27 cellular contexts compared by ENCODE assay signal in the genomic region with DNA sequence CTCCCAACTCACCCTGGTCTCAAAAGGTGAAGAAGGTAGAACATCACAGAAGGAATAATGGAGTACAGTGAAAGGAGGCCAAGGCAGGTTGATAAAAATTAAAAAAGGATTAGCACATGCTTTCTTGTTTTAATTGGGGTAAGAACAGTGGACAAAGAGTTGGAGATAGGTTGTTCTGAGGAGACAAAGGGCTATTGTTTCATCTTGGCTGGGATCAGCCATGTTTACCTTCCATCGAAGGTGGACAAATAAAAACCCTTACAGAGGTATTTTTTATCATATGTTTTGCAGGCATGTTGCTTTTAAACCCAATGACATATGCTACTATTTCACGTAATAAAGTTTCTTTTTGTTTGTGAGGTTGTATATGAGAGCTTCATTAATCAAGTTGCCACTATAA. TPM values are rescaled to one million over a fixed set of nuclear protein-coding genes. Genes with fewer than 3 reads are reported as not detected.
"Had no signal": no experiment of that assay in that cellular context is flagged by ENCODE, and none has a peak within 500 bp of the region (broad histone marks: within the 10 kb centered on the region; RNA-seq: fewer than 3 reads in every experiment).

No MANE protein-coding gene starts in this region.

- H3K27me3 ChIP-seq: brain microvascular endothelial cell had no signal

- H3K27ac Mint-ChIP-seq: activated CD4-positive, alpha-beta T cell treated with anti-CD3 and anti-CD28 coated beads for 36 hours; activated CD4-positive, alpha-beta T cell treated with anti-CD3 and anti-CD28 coated beads, Interleukin-2, amount 10 ng/mL, durations not matched to agents 7 days and 5 days; activated CD8-positive, alpha-beta T cell treated with anti-CD3 and anti-CD28 coated beads, Interleukin-2, amount 10 ng/mL, durations not matched to agents 7 days and 5 days; activated naive CD4-positive, alpha-beta T cell treated with anti-CD3 and anti-CD28 coated beads, Interleukin-2, amount 10 ng/mL, durations not matched to agents 7 days and 5 days; activated naive CD8-positive, alpha-beta T cell; activated naive CD8-positive, alpha-beta T cell treated with anti-CD3 and anti-CD28 coated beads, Interleukin-2, amount 50 U/mL, for 24 hours; activated T-cell treated with anti-CD3 and anti-CD28 coated beads, Interleukin-2, amount 50 U/mL, for 24 hours; T-cell had no signal

- H3K4me3 Mint-ChIP-seq: activated CD4-positive, alpha-beta T cell treated with anti-CD3 and anti-CD28 coated beads for 36 hours; activated CD4-positive, alpha-beta T cell treated with anti-CD3 and anti-CD28 coated beads, Interleukin-2, amount 10 ng/mL, durations not matched to agents 7 days and 5 days; activated CD8-positive, alpha-beta T cell treated with anti-CD3 and anti-CD28 coated beads, Interleukin-2, amount 10 ng/mL, durations not matched to agents 7 days and 5 days; activated naive CD4-positive, alpha-beta T cell treated with anti-CD3 and anti-CD28 coated beads, Interleukin-2, amount 10 ng/mL, durations not matched to agents 7 days and 5 days; activated naive CD8-positive, alpha-beta T cell; activated naive CD8-positive, alpha-beta T cell treated with anti-CD3 and anti-CD28 coated beads, Interleukin-2, amount 50 U/mL, for 24 hours; activated T-cell treated with anti-CD3 and anti-CD28 coated beads, Interleukin-2, amount 50 U/mL, for 24 hours; T-cell had no signal

- ATAC-seq: activated CD4-positive, CD25-positive, alpha-beta regulatory T cell treated with anti-CD3 and anti-CD28 coated beads, Interleukin-2, amount 50 U/mL, for 24 hours; activated CD8-positive, alpha-beta T cell treated with anti-CD3 and anti-CD28 coated beads, Interleukin-2, amount 10 ng/mL, durations not matched to agents 7 days and 5 days; activated naive CD8-positive, alpha-beta T cell treated with anti-CD3 and anti-CD28 coated beads, Interleukin-2, amount 50 U/mL, for 24 hours; Right ventricle myocardium inferior; SK-N-SH treated with all-trans-retinoic acid at 6 μM for 48 hours; T-cell had no signal

- H3K9me3 Mint-ChIP-seq: activated CD4-positive, alpha-beta T cell treated with anti-CD3 and anti-CD28 coated beads, Interleukin-2, amount 10 ng/mL, durations not matched to agents 7 days and 5 days; activated naive CD4-positive, alpha-beta T cell treated with anti-CD3 and anti-CD28 coated beads, Interleukin-2, amount 10 ng/mL, durations not matched to agents 7 days and 5 days; activated naive CD8-positive, alpha-beta T cell treated with anti-CD3 and anti-CD28 coated beads, Interleukin-2, amount 50 U/mL, for 24 hours; activated T-cell treated with anti-CD3 and anti-CD28 coated beads, Interleukin-2, amount 50 U/mL, for 24 hours; T-cell had no signal

- DNase-seq: activated CD4-positive, alpha-beta T cell treated with anti-CD3 and anti-CD28 coated beads for 36 hours; activated CD4-positive, alpha-beta T cell treated with anti-CD3 and anti-CD28 coated beads, Interleukin-2, amount 10 ng/mL, durations not matched to agents 7 days and 5 days; activated CD4-positive, alpha-beta T cell treated with anti-CD3 and anti-CD28 coated beads, Interleukin-2, amount 50 U/mL, for 48 hours; activated CD8-positive, alpha-beta T cell treated with anti-CD3 and anti-CD28 coated beads, Interleukin-2, amount 10 ng/mL, durations not matched to agents 7 days and 5 days; activated naive CD4-positive, alpha-beta T cell treated with anti-CD3 and anti-CD28 coated beads, Interleukin-2, amount 10 ng/mL, durations not matched to agents 7 days and 5 days; activated naive CD8-positive, alpha-beta T cell treated with anti-CD3 and anti-CD28 coated beads, Interleukin-2, amount 50 U/mL, for 24 hours; activated T-cell treated with anti-CD3 and anti-CD28 coated beads, Interleukin-2, amount 50 U/mL, for 24 hours; brain microvascular endothelial cell; central memory CD4-positive, alpha-beta T cell; Karpas-422; KBM-7; NCI-H1105; NCI-H1436; NCI-H1694; NCI-H1930; NCI-H345; NCI-H524 treated with DMSO at 0.1 percent for 48 hours; SIG-M5; T-cell; T-helper 9 cell had no signal

- H3K27me3 Mint-ChIP-seq: activated CD4-positive, alpha-beta T cell treated with anti-CD3 and anti-CD28 coated beads for 36 hours; activated CD4-positive, alpha-beta T cell treated with anti-CD3 and anti-CD28 coated beads, Interleukin-2, amount 10 ng/mL, durations not matched to agents 7 days and 5 days; activated naive CD4-positive, alpha-beta T cell treated with anti-CD3 and anti-CD28 coated beads, Interleukin-2, amount 10 ng/mL, durations not matched to agents 7 days and 5 days; activated naive CD8-positive, alpha-beta T cell; activated naive CD8-positive, alpha-beta T cell treated with anti-CD3 and anti-CD28 coated beads, Interleukin-2, amount 50 U/mL, for 24 hours; activated T-cell treated with anti-CD3 and anti-CD28 coated beads, Interleukin-2, amount 50 U/mL, for 24 hours; T-cell had no signal

- H3K27ac ChIP-seq: brain microvascular endothelial cell, RWPE1 had no signal

- H3K4me1 Mint-ChIP-seq: activated CD4-positive, alpha-beta T cell treated with anti-CD3 and anti-CD28 coated beads, Interleukin-2, amount 10 ng/mL, durations not matched to agents 7 days and 5 days; activated naive CD4-positive, alpha-beta T cell treated with anti-CD3 and anti-CD28 coated beads, Interleukin-2, amount 10 ng/mL, durations not matched to agents 7 days and 5 days; activated naive CD8-positive, alpha-beta T cell treated with anti-CD3 and anti-CD28 coated beads, Interleukin-2, amount 50 U/mL, for 24 hours had no signal

RNA-seq across cellular contexts. Expression of a gene that starts 53.0 kb away (rescaled TPM):
- total RNA-seq: activated CD4-positive, alpha-beta T cell treated with anti-CD3 and anti-CD28 coated beads for 36 hours; activated CD4-positive, alpha-beta T cell treated with anti-CD3 and anti-CD28 coated beads, Interleukin-2, amount 10 ng/mL, durations not matched to agents 7 days and 5 days; activated CD8-positive, alpha-beta T cell treated with anti-CD3 and anti-CD28 coated beads, Interleukin-2, amount 10 ng/mL, durations not matched to agents 7 days and 5 days; MCF 10A; NCI-H460; Right ventricle myocardium inferior; T-cell had no signal
